ENCODE assay signal across 9 cellular contexts in the genomic region with DNA sequence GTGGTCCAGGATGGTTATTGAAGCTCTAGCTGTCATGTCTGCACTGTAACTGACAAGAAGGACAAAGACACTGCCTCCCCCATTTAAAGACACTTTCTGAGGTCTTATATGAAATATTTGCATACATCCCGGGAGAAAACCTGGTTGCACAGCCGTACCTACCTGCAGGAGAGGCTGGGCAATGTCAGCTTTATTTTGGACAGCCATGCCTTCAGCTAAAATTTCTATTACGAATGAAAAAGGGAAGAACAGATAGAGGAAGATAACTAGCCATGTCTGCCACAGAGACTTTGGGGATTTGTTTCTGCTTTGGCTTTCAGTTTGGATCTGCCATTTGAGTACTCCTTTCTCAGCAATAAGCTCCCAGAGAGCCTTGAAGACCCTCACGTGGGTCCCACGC. TPM values are rescaled to one million over a fixed set of nuclear protein-coding genes. Genes with fewer than 3 reads are reported as not detected.
DNase-seq lines count a peak whose midpoint lies in the region; ATAC-seq and TF ChIP-seq lines count a peak whose summit lies in the region.
"Had no signal": no experiment of that assay in that cellular context is flagged by ENCODE, and none has a peak within 500 bp of the region (broad histone marks: within the 10 kb centered on the region; RNA-seq: fewer than 3 reads in every experiment).

No MANE protein-coding gene starts in this region.

- H3K4me1 ChIP-seq in CD4-positive, CD25-positive, alpha-beta regulatory T cell (ENCODE audit: control insufficient read depth, insufficient read depth, low read length, poor library complexity, severe bottlenecking): peaks cover 91% of the 10 kb centered on the region
- H3K4me1 ChIP-seq in IMR-90 (ENCODE audit: control insufficient read depth, insufficient read depth, low read length) (peaks cover 10% of the 10 kb centered on the region), adrenal gland (replicated peaks in 1 of 2) (peaks cover 25 to 50% of the 10 kb centered on the region in 2 donors)

- no peaks in the 10 kb centered on the region for H3K9me3 Mint-ChIP-seq in CD4-positive, CD25-positive, alpha-beta regulatory T cell
- H3K9me3 Mint-ChIP-seq in natural killer cell treated with Interleukin-12 subunit alpha and Interleukin-12 subunit beta and Interleukin-15 and Interleukin-18, amount 100 ng/mL, for 72 hours: no peaks in the 10 kb centered on the region
- no peaks in the 10 kb centered on the region for H3K9me3 Mint-ChIP-seq in progenitor cell of endocrine pancreas (ENCODE audit: low read depth)

- peaks cover 28% of the 10 kb centered on the region for H3K9me1 ChIP-seq in IMR-90 (ENCODE audit: insufficient read depth, low read length)

- peaks cover 19% of the 10 kb centered on the region for H3K36me3 ChIP-seq in CD4-positive, CD25-positive, alpha-beta regulatory T cell (ENCODE audit: control insufficient read depth, insufficient read depth, low read length)
- H3K36me3 ChIP-seq in IMR-90 (ENCODE audit: control insufficient read depth, insufficient read depth, low read length) (peaks cover 23% of the 10 kb centered on the region), adrenal gland (replicated peaks in 1 of 2) (peaks cover 0 to 6% of the 10 kb centered on the region in 2 donors)

- H3K79me1 ChIP-seq in IMR-90 (ENCODE audit: low read depth in 1 of 2, low read length in 2 of 2): peaks cover 16 to 87% of the 10 kb centered on the region in 2 experiments

- no peak overlapping the region for H2BK15ac ChIP-seq in IMR-90 (ENCODE audit: low read depth, low read length)

- no peaks in the 10 kb centered on the region for H3K27me3 Mint-ChIP-seq in CD4-positive, CD25-positive, alpha-beta regulatory T cell
- no peaks in the 10 kb centered on the region for H3K27me3 Mint-ChIP-seq in natural killer cell treated with Interleukin-12 subunit alpha and Interleukin-12 subunit beta and Interleukin-15 and Interleukin-18, amount 100 ng/mL, for 72 hours
- H3K27me3 Mint-ChIP-seq in progenitor cell of endocrine pancreas: no peaks in the 10 kb centered on the region

- no peak overlapping the region for H2AFZ ChIP-seq in IMR-90 (replicated peaks; ENCODE audit: low read length, poor library complexity)

- TF ChIP-seq POLR2A in IMR-90 (IDR thresholded peaks at IDR 0.05; ENCODE audit: low read depth, low read length) (no peak), adrenal gland (IDR thresholded peaks at IDR 0.05) (no peak)

- H3K18ac ChIP-seq in IMR-90 (ENCODE audit: low read depth, low read length): no peak overlapping the region

- intact Hi-C loops in IMR-90 (cut with micrococcal nuclease): no loop called here
- intact Hi-C loops in adrenal gland (cut with DNase I): no loop called here

- no peak overlapping the region for H2BK5ac ChIP-seq in IMR-90 (ENCODE audit: low read depth, low read length, poor library complexity, severe bottlenecking)

- dilution Hi-C loops in IMR-90 (cut with HindIII; ENCODE audit: low sequenced_read_pairs, unreplicated experiment): no loop called here

- H3K9ac ChIP-seq in IMR-90 (ENCODE audit: low read depth, low read length): no peak overlapping the region

- no CpG with 5 or more reads among the region's 5 CpGs for WGBS in IMR-90 (ENCODE audit: extremely low coverage in 2 of 2, insufficient read length in 1 of 2), 2 experiments
- 62 to 71% (median 64%) methylated on average over 5 of the region's 5 CpGs for WGBS in adrenal gland, 4 donors

- CTCF ChIA-PET in IMR-90 (lab: Yijun Ruan, JAX): interaction anchor here (0.9 kb wide), 1 partner anchor 9 kb away, joined by 3 read pairs; no protein-coding TSS in a partner anchor

- no peak overlapping the region for H2BK20ac ChIP-seq in IMR-90 (ENCODE audit: low read depth, low read length)

- peak overlapping the region; percentile 86 to 92 (median 89) for H3K27ac Mint-ChIP-seq in CD4-positive, CD25-positive, alpha-beta regulatory T cell
- H3K27ac Mint-ChIP-seq in natural killer cell treated with Interleukin-12 subunit alpha and Interleukin-12 subunit beta and Interleukin-15 and Interleukin-18, amount 100 ng/mL, for 72 hours: peak overlapping the region; percentile 81 to 84
- H3K27ac Mint-ChIP-seq in progenitor cell of endocrine pancreas: no peak overlapping the region

- H2AK5ac ChIP-seq in IMR-90 (ENCODE audit: low read depth, low read length): no peak overlapping the region

- DNase-seq in CD4-positive, CD25-positive, alpha-beta regulatory T cell: no peak
- DNase-seq in IMR-90 (no peak), adrenal gland (no peak), progenitor cell of endocrine pancreas (ENCODE audit: low spot score, unreplicated experiment) (no peak), GM10266 (ENCODE audit: extremely low spot score) (no peak)
- no peak for DNase-seq in natural killer cell treated with Interleukin-12 subunit alpha and Interleukin-12 subunit beta and Interleukin-15 and Interleukin-18, amount 100 ng/mL, for 72 hours (ENCODE audit: low spot score)
- DNase-seq in effector CD8-positive, alpha-beta T cell (lab: John Stamatoyannopoulos, UW): no peak
- DNase-seq: NCI-H524 treated with DMSO at 0.1 percent for 48 hours had no signal

- H3K56ac ChIP-seq in IMR-90 (ENCODE audit: extremely low read depth, insufficient read depth, low read length): no peak overlapping the region

- peak overlapping the region; percentile 82 for H3K4me3 ChIP-seq in CD4-positive, CD25-positive, alpha-beta regulatory T cell (ENCODE audit: low read depth, low read length)
- no peak overlapping the region for H3K4me3 ChIP-seq in IMR-90 (ENCODE audit: insufficient read depth, low read depth, low read length)
- H3K4me3 ChIP-seq in adrenal gland: no peak overlapping the region

- no TSS peak for BruUV-seq in IMR-90 (replicated peaks; lab: Mats Ljungman, UMichigan)

- H2AK9ac ChIP-seq in IMR-90 (replicated peaks; ENCODE audit: low read depth, low read length, poor library complexity): no peak overlapping the region

- TF ChIP-seq RAD21 in IMR-90 (IDR thresholded peaks at IDR 0.05; ENCODE audit: low read length): no peak

- in situ Hi-C loops in IMR-90 (cut with MboI; ENCODE audit: low sequenced_read_pairs): no loop called here

- no peak overlapping the region for H3K14ac ChIP-seq in IMR-90 (replicated peaks; ENCODE audit: low read depth, low read length)

- H3K4me2 ChIP-seq in IMR-90 (ENCODE audit: low read depth, low read length): no peak overlapping the region

- H2BK120ac ChIP-seq in IMR-90 (ENCODE audit: low read depth, low read length): no peak overlapping the region

- H4K5ac ChIP-seq in IMR-90 (ENCODE audit: low read depth, low read length): no peak overlapping the region

- no peak overlapping the region for H3K23ac ChIP-seq in IMR-90 (ENCODE audit: low read depth, low read length)

- peaks cover 28 to 91% (median 72%) of the 10 kb centered on the region in 4 donors for H3K4me1 Mint-ChIP-seq in CD4-positive, CD25-positive, alpha-beta regulatory T cell
- peaks cover 50 to 55% of the 10 kb centered on the region in 2 donors for H3K4me1 Mint-ChIP-seq in natural killer cell treated with Interleukin-12 subunit alpha and Interleukin-12 subunit beta and Interleukin-15 and Interleukin-18, amount 100 ng/mL, for 72 hours (ENCODE audit: low read depth in 2 of 2)
- H3K4me1 Mint-ChIP-seq in progenitor cell of endocrine pancreas (ENCODE audit: low read depth): peaks cover 2% of the 10 kb centered on the region

- TF ChIP-seq CTCF in IMR-90 (conservative IDR thresholded peaks at IDR 0.05; ENCODE audit: low read depth, low read length) (no peak), adrenal gland (IDR thresholded peaks at IDR 0.05) (no peak), progenitor cell of endocrine pancreas (IDR thresholded peaks at IDR 0.05; ENCODE audit: unreplicated experiment) (no peak), GM10266 (IDR thresholded peaks at IDR 0.05; ENCODE audit: control insufficient read depth, insufficient read depth, low read depth, missing control alignments) (no peak)

- H4K91ac ChIP-seq in IMR-90 (ENCODE audit: insufficient read depth, low read depth, low read length): no peak overlapping the region

- H3K27me3 ChIP-seq in CD4-positive, CD25-positive, alpha-beta regulatory T cell (ENCODE audit: control insufficient read depth, insufficient read depth, low read length): no peaks in the 10 kb centered on the region
- H3K27me3 ChIP-seq in IMR-90 (ENCODE audit: control insufficient read depth, insufficient read depth, low read length) (no peaks in the 10 kb centered on the region), adrenal gland (no peaks in the 10 kb centered on the region)

- no peak overlapping the region for H4K8ac ChIP-seq in IMR-90 (ENCODE audit: low read depth in 2 of 2, low read length in 2 of 2)

- H3K27ac ChIP-seq in CD4-positive, CD25-positive, alpha-beta regulatory T cell (ENCODE audit: insufficient read depth, low read length, poor library complexity, severe bottlenecking): peak overlapping the region; percentile 74
- H3K27ac ChIP-seq in IMR-90 (ENCODE audit: insufficient read depth, low read length): peak overlapping the region; percentile 23; the same call in 1 of the 2 replicates
- H3K27ac ChIP-seq in adrenal gland: peak overlapping the region in 4 of 5 donors; percentile 16 to 65 (median 42)

- POLR2A ChIA-PET in IMR-90 (lab: Charles Lee; ENCODE audit: unreplicated experiment): no interaction called here

- H3K36me3 Mint-ChIP-seq in CD4-positive, CD25-positive, alpha-beta regulatory T cell: peaks cover 56% of the 10 kb centered on the region
- H3K36me3 Mint-ChIP-seq in natural killer cell treated with Interleukin-12 subunit alpha and Interleukin-12 subunit beta and Interleukin-15 and Interleukin-18, amount 100 ng/mL, for 72 hours: peaks cover 8% of the 10 kb centered on the region
- H3K36me3 Mint-ChIP-seq in progenitor cell of endocrine pancreas (ENCODE audit: insufficient read depth): peaks cover 2% of the 10 kb centered on the region

- H3K4ac ChIP-seq in IMR-90 (ENCODE audit: low read depth, low read length): no peak overlapping the region

- peaks cover 71% of the 10 kb centered on the region for H4K20me1 ChIP-seq in IMR-90 (ENCODE audit: insufficient read depth, low read length)

- peak overlapping the region; percentile 77 to 93 (median 86) for H3K4me3 Mint-ChIP-seq in CD4-positive, CD25-positive, alpha-beta regulatory T cell
- peak overlapping the region; percentile 77 for H3K4me3 Mint-ChIP-seq in natural killer cell treated with Interleukin-12 subunit alpha and Interleukin-12 subunit beta and Interleukin-15 and Interleukin-18, amount 100 ng/mL, for 72 hours
- H3K4me3 Mint-ChIP-seq in progenitor cell of endocrine pancreas (ENCODE audit: low read depth): no peak overlapping the region

- H3K9me3 ChIP-seq in CD4-positive, CD25-positive, alpha-beta regulatory T cell (ENCODE audit: control insufficient read depth in 2 of 2, low read length in 2 of 2): no peaks in the 10 kb centered on the region
- H3K9me3 ChIP-seq in IMR-90 (ENCODE audit: control insufficient read depth, insufficient read depth, low read length) (no peaks in the 10 kb centered on the region), adrenal gland (replicated peaks in 1 of 3) (no peaks in the 10 kb centered on the region)

- no peak for ATAC-seq in CD4-positive, CD25-positive, alpha-beta regulatory T cell (ENCODE audit: low read depth in 2 of 2)
- ATAC-seq in IMR-90 (ENCODE audit: low read depth) (no peak), HG03520 (IDR thresholded peaks at IDR 0.05; ENCODE audit: unreplicated experiment) (no peak)
- ATAC-seq in natural killer cell treated with Interleukin-12 subunit alpha and Interleukin-12 subunit beta and Interleukin-15 and Interleukin-18, amount 100 ng/mL, for 72 hours: no peak

RNA-seq across cellular contexts. Expression of gene SLC7A6, which starts 19.0 kb away (rescaled TPM):
- 141 TPM for total RNA-seq in CD4-positive, CD25-positive, alpha-beta regulatory T cell
- 10 to 100 TPM; 10.7 to 21.4 (median 17.4) TPM for polyA plus RNA-seq in CD4-positive, CD25-positive, alpha-beta regulatory T cell
- total RNA-seq in IMR-90 (2012; rRNA removed) (25.0 and 29.4 TPM in 2 replicates), adrenal gland (10 to 100 TPM; 17.0 to 54.7 (median 25.0) TPM), progenitor cell of endocrine pancreas (11.3 and 11.6 TPM in 2 replicates)
- polyA plus RNA-seq in IMR-90 (2012; rRNA removed) (32.6 and 36.1 TPM in 2 replicates), adrenal gland (10 to 100 TPM; 14.8 to 22.2 (median 19.6) TPM)
- polyA plus RNA-seq in IMR-90 (2012; cell fraction: cytosol; rRNA removed): 11.7 and 13.7 TPM in 2 replicates
- 134 and 224 TPM in 2 replicates for polyA plus RNA-seq in IMR-90 (2012; cell fraction: nucleus; rRNA removed; ENCODE audit: low replicate concordance)
- 100 to 1,000 TPM in 1 of 2 donors, 10 to 100 TPM in 1; 56.2 to 111 TPM for total RNA-seq in natural killer cell treated with Interleukin-12 subunit alpha and Interleukin-12 subunit beta and Interleukin-15 and Interleukin-18, amount 100 ng/mL, for 72 hours

RNA-seq across cellular contexts. Expression of gene SLC7A6OS, which starts 27.4 kb away (rescaled TPM):
- total RNA-seq in CD4-positive, CD25-positive, alpha-beta regulatory T cell: 38.4 TPM
- polyA plus RNA-seq in CD4-positive, CD25-positive, alpha-beta regulatory T cell: 10 to 100 TPM; 23.7 to 28.0 (median 26.8) TPM
- 8.4 and 10.3 TPM in 2 replicates for total RNA-seq in IMR-90 (2012; rRNA removed)
- 5.6 and 6.8 TPM in 2 replicates for polyA plus RNA-seq in IMR-90 (2012; rRNA removed)
- 2.5 and 3.5 TPM in 2 replicates for polyA plus RNA-seq in IMR-90 (2012; cell fraction: cytosol; rRNA removed)
- polyA plus RNA-seq in IMR-90 (2012; cell fraction: nucleus; rRNA removed; ENCODE audit: low replicate concordance): 7.7 and 20.7 TPM in 2 replicates
- 10 to 100 TPM in 7 of 8 donors, 1 to 10 TPM in 1; 9.4 to 17.8 (median 13.8) TPM for total RNA-seq in adrenal gland
- 10 to 100 TPM in 1 of 3 donors, 1 to 10 TPM in 2; 5.7 to 14.6 (median 8.4) TPM for polyA plus RNA-seq in adrenal gland
- 10 to 100 TPM; 25.8 to 27.9 TPM for total RNA-seq in natural killer cell treated with Interleukin-12 subunit alpha and Interleukin-12 subunit beta and Interleukin-15 and Interleukin-18, amount 100 ng/mL, for 72 hours
- 23.9 and 25.9 TPM in 2 replicates for total RNA-seq in progenitor cell of endocrine pancreas

RNA-seq across cellular contexts. Expression of gene PRMT7, which starts 27.5 kb away (rescaled TPM):
- 53.8 TPM for total RNA-seq in CD4-positive, CD25-positive, alpha-beta regulatory T cell
- 10 to 100 TPM; 32.4 to 34.8 (median 34.1) TPM for polyA plus RNA-seq in CD4-positive, CD25-positive, alpha-beta regulatory T cell
- total RNA-seq in IMR-90 (2012; rRNA removed) (65.5 and 68.6 TPM in 2 replicates), adrenal gland (10 to 100 TPM; 30.0 to 52.1 (median 39.9) TPM), progenitor cell of endocrine pancreas (60.0 and 70.5 TPM in 2 replicates)
- polyA plus RNA-seq in IMR-90 (2012; rRNA removed) (61.0 and 63.1 TPM in 2 replicates), adrenal gland (100 to 1,000 TPM in 2 of 3 donors, 10 to 100 TPM in 1; 45.3 to 141 (median 111) TPM)
- polyA plus RNA-seq in IMR-90 (2012; cell fraction: cytosol; rRNA removed): 31.0 and 38.2 TPM in 2 replicates
- polyA plus RNA-seq in IMR-90 (2012; cell fraction: nucleus; rRNA removed; ENCODE audit: low replicate concordance): 269 and 469 TPM in 2 replicates
- total RNA-seq in natural killer cell treated with Interleukin-12 subunit alpha and Interleukin-12 subunit beta and Interleukin-15 and Interleukin-18, amount 100 ng/mL, for 72 hours: 10 to 100 TPM; 45.7 to 90.9 TPM

RNA-seq across cellular contexts. Expression of gene PLA2G15, which starts 38.2 kb away (rescaled TPM):
- total RNA-seq in CD4-positive, CD25-positive, alpha-beta regulatory T cell: 9.4 TPM
- 10 to 100 TPM in 1 of 4 donors, 1 to 10 TPM in 3; 7.5 to 10.3 (median 8.8) TPM for polyA plus RNA-seq in CD4-positive, CD25-positive, alpha-beta regulatory T cell
- total RNA-seq in IMR-90 (2012; rRNA removed) (18.1 and 19.5 TPM in 2 replicates), adrenal gland (10 to 100 TPM; 13.4 to 37.1 (median 28.8) TPM), progenitor cell of endocrine pancreas (18.8 and 20.9 TPM in 2 replicates)
- polyA plus RNA-seq in IMR-90 (2012; rRNA removed) (31.7 and 34.4 TPM in 2 replicates), adrenal gland (10 to 100 TPM in 2 of 3 donors, 1 to 10 TPM in 1; 6.0 to 18.2 (median 13.6) TPM)
- polyA plus RNA-seq in IMR-90 (2012; cell fraction: cytosol; rRNA removed): 22.4 and 36.7 TPM in 2 replicates
- polyA plus RNA-seq in IMR-90 (2012; cell fraction: nucleus; rRNA removed; ENCODE audit: low replicate concordance): 13.4 and 30.8 TPM in 2 replicates
- total RNA-seq in natural killer cell treated with Interleukin-12 subunit alpha and Interleukin-12 subunit beta and Interleukin-15 and Interleukin-18, amount 100 ng/mL, for 72 hours: 10 to 100 TPM; 11.6 to 11.8 TPM

RNA-seq across cellular contexts. Expression of gene ESRP2, which starts 47.4 kb away (rescaled TPM):
- not detected for total RNA-seq in CD4-positive, CD25-positive, alpha-beta regulatory T cell
- polyA plus RNA-seq in CD4-positive, CD25-positive, alpha-beta regulatory T cell: under 1 TPM; 0.10 to 0.99 (median 0.33) TPM
- total RNA-seq in IMR-90 (2012; rRNA removed) (under 0.01 TPM in 1 of 2 replicates, not detected in the other), adrenal gland (1 to 10 TPM in 3 of 8 donors, under 1 TPM in 5; 0.13 to 2.2 (median 0.72) TPM), progenitor cell of endocrine pancreas (82.3 and 88.6 TPM in 2 replicates)
- polyA plus RNA-seq in IMR-90 (2012; rRNA removed) (0.07 and 0.14 TPM in 2 replicates), adrenal gland (under 1 TPM; 0.31 to 0.97 (median 0.37) TPM)
- polyA plus RNA-seq in IMR-90 (2012; cell fraction: cytosol; rRNA removed): 0.07 TPM in 1 of 2 replicates, not detected in the other
- 0.32 and 0.53 TPM in 2 replicates for polyA plus RNA-seq in IMR-90 (2012; cell fraction: nucleus; rRNA removed; ENCODE audit: low replicate concordance)
- under 1 TPM in 1 of 2 donors, not detected in 1; 0.12 TPM for total RNA-seq in natural killer cell treated with Interleukin-12 subunit alpha and Interleukin-12 subunit beta and Interleukin-15 and Interleukin-18, amount 100 ng/mL, for 72 hours

Comparison
In these comparisons a context has a peak if more than half of its experiments do, and no peak if none do; other contexts are left out.
1. H3K27ac ChIP-seq: peak in every context shown above with its lines; median percentile 74 in CD4-positive, CD25-positive, alpha-beta regulatory T cell; 42 in adrenal gland; 23 in IMR-90.